In genomic region chr9:19085295-19085694, GRCh38 we compare ENCODE assay signal across 8 cellular contexts. TPM values are rescaled to one million over a fixed set of nuclear protein-coding genes. Genes with fewer than 3 reads are reported as not detected.
DNase-seq lines count a peak whose midpoint lies in the region; ATAC-seq and FAIRE-seq lines count a peak whose summit lies in the region.

No MANE protein-coding gene starts in this region.

- FAIRE-seq in small intestine (lab: Jason Lieb, UNC) = no peak

- no peak overlapping the region for H3K27ac Mint-ChIP-seq in activated naive CD8-positive, alpha-beta T cell treated with anti-CD3 and anti-CD28 coated beads, Interleukin-2, amount 10 ng/mL, durations not matched to agents 7 days and 5 days
- no peak overlapping the region for H3K27ac Mint-ChIP-seq in activated naive CD8-positive, alpha-beta T cell treated with anti-CD3 and anti-CD28 coated beads for 36 hours

- peaks cover 4 to 5% of the 10 kb centered on the region in 2 donors for H3K36me3 ChIP-seq in small intestine (ENCODE audit: control insufficient read depth in 2 of 2, insufficient read depth in 2 of 2, low read length in 2 of 2)

- no peaks in the 10 kb centered on the region for H3K27me3 Mint-ChIP-seq in activated naive CD8-positive, alpha-beta T cell treated with anti-CD3 and anti-CD28 coated beads, Interleukin-2, amount 10 ng/mL, durations not matched to agents 7 days and 5 days
- H3K27me3 Mint-ChIP-seq in activated naive CD8-positive, alpha-beta T cell treated with anti-CD3 and anti-CD28 coated beads for 36 hours = no peaks in the 10 kb centered on the region

- WGBS in small intestine, 3 donors = 20 to 53% (median 46%) methylated on average over 2 of the region's 2 CpGs

- peak; percentile 52 for ATAC-seq in activated naive CD8-positive, alpha-beta T cell treated with anti-CD3 and anti-CD28 coated beads, Interleukin-2, amount 10 ng/mL, durations not matched to agents 7 days and 5 days (ENCODE audit: low read depth)
- no peak for ATAC-seq in HG02571 (IDR thresholded peaks at IDR 0.05; ENCODE audit: unreplicated experiment)

- H3K9me3 ChIP-seq in small intestine (ENCODE audit: control insufficient read depth, low read depth) = no peaks in the 10 kb centered on the region

- POLR2A ChIA-PET in activated naive CD8-positive, alpha-beta T cell treated with anti-CD3 and anti-CD28 coated beads, Interleukin-2, amount 10 ng/mL, durations not matched to agents 7 days and 5 days (lab: Charles Lee) = interaction anchor here (0.7 to 2.8 kb wide), 2 partner anchors 16 to 91 kb away, joined by 3 to 10 read pairs; partner anchors contain the start of gene HAUS6

- no peaks in the 10 kb centered on the region for H3K9me3 Mint-ChIP-seq in activated naive CD8-positive, alpha-beta T cell treated with anti-CD3 and anti-CD28 coated beads, Interleukin-2, amount 10 ng/mL, durations not matched to agents 7 days and 5 days
- H3K9me3 Mint-ChIP-seq in activated naive CD8-positive, alpha-beta T cell treated with anti-CD3 and anti-CD28 coated beads for 36 hours = no peaks in the 10 kb centered on the region

- H3K4me1 ChIP-seq in small intestine (ENCODE audit: control insufficient read depth in 2 of 2, insufficient read depth in 1 of 2, low read depth in 1 of 2, low read length in 1 of 2) = no peaks in the 10 kb centered on the region

- no peaks in the 10 kb centered on the region for H3K27me3 ChIP-seq in small intestine (ENCODE audit: control insufficient read depth in 2 of 2, insufficient read depth in 2 of 2, low read length in 2 of 2)

- H3K4me1 Mint-ChIP-seq in activated naive CD8-positive, alpha-beta T cell treated with anti-CD3 and anti-CD28 coated beads, Interleukin-2, amount 10 ng/mL, durations not matched to agents 7 days and 5 days = peaks cover 3% of the 10 kb centered on the region
- H3K4me1 Mint-ChIP-seq in activated naive CD8-positive, alpha-beta T cell treated with anti-CD3 and anti-CD28 coated beads for 36 hours = no peaks in the 10 kb centered on the region

- H3K4me3 ChIP-seq in small intestine (ENCODE audit: low read depth in 1 of 2, low read length in 2 of 2) = no peak overlapping the region

- DNase-seq in activated naive CD8-positive, alpha-beta T cell treated with anti-CD3 and anti-CD28 coated beads, Interleukin-2, amount 10 ng/mL, durations not matched to agents 7 days and 5 days = no peak
- DNase-seq in activated naive CD8-positive, alpha-beta T cell treated with anti-CD3 and anti-CD28 coated beads for 36 hours = no peak
- DNase-seq in NCI-H1092 treated with DMSO at 0.1 percent for 48 hours (lab: John Stamatoyannopoulos, UW) (peak; percentile 37), small intestine (peak; percentile 46), NCI-H187 treated with DMSO at 0.1 percent for 48 hours (lab: John Stamatoyannopoulos, UW) (no peak)
- DNase-seq in central memory CD4-positive, alpha-beta T cell = peak; percentile 52
- no peak for DNase-seq in activated CD4-positive, CD25-positive, alpha-beta regulatory T cell (lab: John Stamatoyannopoulos, UW)

- no peak overlapping the region for H3K4me3 Mint-ChIP-seq in activated naive CD8-positive, alpha-beta T cell treated with anti-CD3 and anti-CD28 coated beads, Interleukin-2, amount 10 ng/mL, durations not matched to agents 7 days and 5 days
- no peak overlapping the region for H3K4me3 Mint-ChIP-seq in activated naive CD8-positive, alpha-beta T cell treated with anti-CD3 and anti-CD28 coated beads for 36 hours

- peaks cover 17% of the 10 kb centered on the region for H3K36me3 Mint-ChIP-seq in activated naive CD8-positive, alpha-beta T cell treated with anti-CD3 and anti-CD28 coated beads, Interleukin-2, amount 10 ng/mL, durations not matched to agents 7 days and 5 days
- H3K36me3 Mint-ChIP-seq in activated naive CD8-positive, alpha-beta T cell treated with anti-CD3 and anti-CD28 coated beads for 36 hours = peaks cover 17% of the 10 kb centered on the region

- H3K27ac ChIP-seq in small intestine (ENCODE audit: low read depth in 1 of 2, low read length in 1 of 2) = no peak overlapping the region

RNA-seq across cellular contexts. Expression of gene HAUS6, which starts 17.4 kb away (rescaled TPM):
- total RNA-seq in activated naive CD8-positive, alpha-beta T cell treated with anti-CD3 and anti-CD28 coated beads, Interleukin-2, amount 10 ng/mL, durations not matched to agents 7 days and 5 days = 10 to 100 TPM; 23.9 to 27.6 TPM
- total RNA-seq in activated naive CD8-positive, alpha-beta T cell treated with anti-CD3 and anti-CD28 coated beads for 36 hours = 10 to 100 TPM; 34.0 to 35.8 TPM
- polyA plus RNA-seq in small intestine = 1 to 10 TPM; 2.7 to 4.7 (median 3.0) TPM

RNA-seq across cellular contexts. Expression of gene RRAGA, which starts 36.1 kb away (rescaled TPM):
- total RNA-seq in activated naive CD8-positive, alpha-beta T cell treated with anti-CD3 and anti-CD28 coated beads, Interleukin-2, amount 10 ng/mL, durations not matched to agents 7 days and 5 days = 10 to 100 TPM; 49.4 to 51.8 TPM
- total RNA-seq in activated naive CD8-positive, alpha-beta T cell treated with anti-CD3 and anti-CD28 coated beads for 36 hours = 10 to 100 TPM; 54.2 to 56.0 TPM
- polyA plus RNA-seq in small intestine = 10 to 100 TPM; 64.6 to 92.7 (median 65.3) TPM

RNA-seq across cellular contexts. Expression of gene PLIN2, which starts 42.0 kb away (rescaled TPM):
- 10 to 100 TPM; 51.3 to 55.1 TPM for total RNA-seq in activated naive CD8-positive, alpha-beta T cell treated with anti-CD3 and anti-CD28 coated beads, Interleukin-2, amount 10 ng/mL, durations not matched to agents 7 days and 5 days
- total RNA-seq in activated naive CD8-positive, alpha-beta T cell treated with anti-CD3 and anti-CD28 coated beads for 36 hours = 10 to 100 TPM; 82.9 to 84.4 TPM
- 100 to 1,000 TPM in 2 of 3 donors, 10 to 100 TPM in 1; 93.9 to 309 (median 282) TPM for polyA plus RNA-seq in small intestine

RNA-seq across cellular contexts. Expression of gene SAXO1, which starts 52.3 kb away (rescaled TPM):
- total RNA-seq in activated naive CD8-positive, alpha-beta T cell treated with anti-CD3 and anti-CD28 coated beads, Interleukin-2, amount 10 ng/mL, durations not matched to agents 7 days and 5 days = under 1 TPM; 0.42 to 0.43 TPM
- not detected for total RNA-seq in activated naive CD8-positive, alpha-beta T cell treated with anti-CD3 and anti-CD28 coated beads for 36 hours
- under 1 TPM in 1 of 3 donors, not detected in 2; 0.01 TPM for polyA plus RNA-seq in small intestine

Comparison
In these comparisons a context has a peak if more than half of its experiments do, and no peak if none do; other contexts are left out.
1. DNase-seq: peak in NCI-H1092 treated with DMSO at 0.1 percent for 48 hours (single experiment), central memory CD4-positive, alpha-beta T cell (single experiment) and small intestine (single experiment); none in activated naive CD8-positive, alpha-beta T cell treated with anti-CD3 and anti-CD28 coated beads, Interleukin-2, amount 10 ng/mL, durations not matched to agents 7 days and 5 days (single experiment), activated naive CD8-positive, alpha-beta T cell treated with anti-CD3 and anti-CD28 coated beads for 36 hours (single experiment), activated CD4-positive, CD25-positive, alpha-beta regulatory T cell (0 of 4) and NCI-H187 treated with DMSO at 0.1 percent for 48 hours (single experiment).